15 cellular contexts compared by ENCODE assay signal in the genomic region with DNA sequence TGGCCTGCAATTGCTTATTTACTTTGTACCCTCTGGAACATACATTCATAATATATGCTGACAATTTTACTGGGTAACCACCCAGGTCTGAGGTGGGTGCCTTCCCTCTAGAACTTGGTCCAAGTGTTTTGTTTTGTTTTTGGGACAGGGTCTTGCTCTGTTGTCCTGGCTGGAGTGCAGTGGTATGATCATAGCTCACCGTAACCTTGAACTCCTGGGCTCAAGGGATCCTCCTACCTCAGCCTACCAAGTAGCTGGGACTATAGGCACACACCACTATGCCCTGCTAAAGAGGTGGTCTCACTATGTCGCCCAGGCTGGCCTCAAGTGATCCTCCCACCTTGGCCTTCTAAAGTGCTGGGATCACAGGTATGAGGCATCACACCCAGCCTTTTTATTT.
"Had no signal": no experiment of that assay in that cellular context is flagged by ENCODE, and none has a peak within 500 bp of the region (broad histone marks: within the 10 kb centered on the region; RNA-seq: fewer than 3 reads in every experiment).

No MANE protein-coding gene starts in this region.

- H3K4me3 ChIP-seq: esophagus squamous epithelium, heart right ventricle, thyroid gland had no signal

- H3K9me3 Mint-ChIP-seq: activated naive CD4-positive, alpha-beta T cell treated with anti-CD3 and anti-CD28 coated beads, Interleukin-2, amount 50 U/mL, for 72 hours; effector memory CD8-positive, alpha-beta T cell; immature natural killer cell had no signal

- H3K4me3 Mint-ChIP-seq: effector memory CD8-positive, alpha-beta T cell; immature natural killer cell had no signal

- H3K9me3 ChIP-seq: esophagus squamous epithelium, heart right ventricle, thyroid gland had no signal

- H3K36me3 Mint-ChIP-seq: immature natural killer cell had no signal

- H3K27me3 Mint-ChIP-seq: effector memory CD8-positive, alpha-beta T cell had no signal

- H3K27ac ChIP-seq: esophagus squamous epithelium, thyroid gland had no signal

- ATAC-seq: activated naive CD4-positive, alpha-beta T cell treated with anti-CD3 and anti-CD28 coated beads, Interleukin-2, amount 50 U/mL, for 72 hours; effector memory CD8-positive, alpha-beta T cell; heart right ventricle; left ventricle myocardium superior had no signal

- DNase-seq: activated CD4-positive, alpha-beta T cell treated with anti-CD3 and anti-CD28 coated beads, Interleukin-2, amount 50 U/mL, for 1 hour; activated CD8-positive, alpha-beta memory T cell treated with anti-CD3 and anti-CD28 coated beads, Interleukin-2, amount 50 U/mL, for 4 hours; activated effector memory CD4-positive, alpha-beta T cell treated with Interleukin-2 at 50 U/mL for 16 hours; activated T-cell treated with anti-CD3 and anti-CD28 coated beads, Interleukin-2, amount 50 U/mL, for 48 hours; amniotic stem cell; effector memory CD8-positive, alpha-beta T cell; esophagus squamous epithelium; heart right ventricle; immature natural killer cell; left ventricle myocardium superior; stimulated activated naive CD4-positive, alpha-beta T cell treated with Interleukin-2 at 50 U/mL for 16 hours; T-helper 1 cell; T1000; thyroid gland had no signal

- H3K27me3 ChIP-seq: esophagus squamous epithelium, heart right ventricle, thyroid gland had no signal
